Comparison of ENCODE assay signal across 1 cellular context in the genomic region with DNA sequence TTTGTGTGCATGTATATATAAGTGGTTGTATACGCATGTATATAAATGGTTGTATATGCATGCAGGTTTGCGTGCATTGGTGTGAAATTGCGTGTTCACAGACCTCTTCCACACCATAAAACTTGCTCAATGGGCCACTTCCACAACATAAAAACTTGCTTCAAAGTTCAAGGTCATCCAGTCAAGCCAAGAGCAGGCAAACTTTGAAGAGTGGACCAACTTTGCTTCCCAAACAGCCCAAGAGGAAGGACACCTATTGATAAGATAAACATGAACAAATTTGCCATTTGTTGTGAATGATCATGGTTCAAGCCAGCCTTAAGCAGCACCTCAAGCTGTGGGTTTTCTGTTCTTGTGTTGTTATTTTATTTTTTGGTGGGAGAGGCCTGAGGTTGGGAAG.
TF ChIP-seq lines count a peak whose summit lies in the region.

No MANE protein-coding gene starts in this region.

TF ChIP-seq in HepG2, 621 proteins besides CTCF, POLR2A, EP300 and RAD21 (continued from another document and continues in another):
- TF ChIP-seq, protein P1, sequence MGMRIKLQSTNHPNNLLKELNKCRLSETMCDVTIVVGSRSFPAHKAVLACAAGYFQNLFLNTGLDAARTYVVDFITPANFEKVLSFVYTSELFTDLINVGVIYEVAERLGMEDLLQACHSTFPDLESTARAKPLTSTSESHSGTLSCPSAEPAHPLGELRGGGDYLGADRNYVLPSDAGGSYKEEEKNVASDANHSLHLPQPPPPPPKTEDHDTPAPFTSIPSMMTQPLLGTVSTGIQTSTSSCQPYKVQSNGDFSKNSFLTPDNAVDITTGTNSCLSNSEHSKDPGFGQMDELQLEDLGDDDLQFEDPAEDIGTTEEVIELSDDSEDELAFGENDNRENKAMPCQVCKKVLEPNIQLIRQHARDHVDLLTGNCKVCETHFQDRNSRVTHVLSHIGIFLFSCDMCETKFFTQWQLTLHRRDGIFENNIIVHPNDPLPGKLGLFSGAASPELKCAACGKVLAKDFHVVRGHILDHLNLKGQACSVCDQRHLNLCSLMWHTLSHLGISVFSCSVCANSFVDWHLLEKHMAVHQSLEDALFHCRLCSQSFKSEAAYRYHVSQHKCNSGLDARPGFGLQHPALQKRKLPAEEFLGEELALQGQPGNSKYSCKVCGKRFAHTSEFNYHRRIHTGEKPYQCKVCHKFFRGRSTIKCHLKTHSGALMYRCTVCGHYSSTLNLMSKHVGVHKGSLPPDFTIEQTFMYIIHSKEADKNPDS (CRISPR knock-in tag; IDR thresholded peaks at IDR 0.05): no peak
- peak; percentile 42; the same call in 1 of the 2 replicates for TF ChIP-seq HDAC1 (CRISPR knock-in tag; IDR thresholded peaks at IDR 0.05)
- no peak for TF ChIP-seq ZNF446 (CRISPR knock-in tag; IDR thresholded peaks at IDR 0.05)
- peak; percentile 63; the same call in 1 of the 2 replicates for TF ChIP-seq SALL1 (CRISPR knock-in tag; IDR thresholded peaks at IDR 0.05)
- TF ChIP-seq HNRNPH1 (optimal IDR thresholded peaks at IDR 0.05; ENCODE audit: low read depth, low read length): no peak
- TF ChIP-seq FLYWCH1 (CRISPR knock-in tag; IDR thresholded peaks at IDR 0.05): no peak
- no peak for TF ChIP-seq ONECUT2 (CRISPR knock-in tag; IDR thresholded peaks at IDR 0.05)
- TF ChIP-seq, protein P2, sequence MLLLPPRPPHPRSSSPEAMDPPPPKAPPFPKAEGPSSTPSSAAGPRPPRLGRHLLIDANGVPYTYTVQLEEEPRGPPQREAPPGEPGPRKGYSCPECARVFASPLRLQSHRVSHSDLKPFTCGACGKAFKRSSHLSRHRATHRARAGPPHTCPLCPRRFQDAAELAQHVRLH (CRISPR knock-in tag; IDR thresholded peaks at IDR 0.05; ENCODE audit: borderline replicate concordance, low read depth): no peak
- no peak for TF ChIP-seq RFX1 (IDR thresholded peaks at IDR 0.05)
- TF ChIP-seq, protein P3, sequence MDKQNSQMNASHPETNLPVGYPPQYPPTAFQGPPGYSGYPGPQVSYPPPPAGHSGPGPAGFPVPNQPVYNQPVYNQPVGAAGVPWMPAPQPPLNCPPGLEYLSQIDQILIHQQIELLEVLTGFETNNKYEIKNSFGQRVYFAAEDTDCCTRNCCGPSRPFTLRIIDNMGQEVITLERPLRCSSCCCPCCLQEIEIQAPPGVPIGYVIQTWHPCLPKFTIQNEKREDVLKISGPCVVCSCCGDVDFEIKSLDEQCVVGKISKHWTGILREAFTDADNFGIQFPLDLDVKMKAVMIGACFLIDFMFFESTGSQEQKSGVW (CRISPR knock-in tag; IDR thresholded peaks at IDR 0.05; ENCODE audit: borderline replicate concordance): no peak
- no peak for TF ChIP-seq MIER2 (CRISPR knock-in tag; IDR thresholded peaks at IDR 0.05)
- no peak for TF ChIP-seq XBP1 (CRISPR knock-in tag; IDR thresholded peaks at IDR 0.05)
- TF ChIP-seq, protein P4, sequence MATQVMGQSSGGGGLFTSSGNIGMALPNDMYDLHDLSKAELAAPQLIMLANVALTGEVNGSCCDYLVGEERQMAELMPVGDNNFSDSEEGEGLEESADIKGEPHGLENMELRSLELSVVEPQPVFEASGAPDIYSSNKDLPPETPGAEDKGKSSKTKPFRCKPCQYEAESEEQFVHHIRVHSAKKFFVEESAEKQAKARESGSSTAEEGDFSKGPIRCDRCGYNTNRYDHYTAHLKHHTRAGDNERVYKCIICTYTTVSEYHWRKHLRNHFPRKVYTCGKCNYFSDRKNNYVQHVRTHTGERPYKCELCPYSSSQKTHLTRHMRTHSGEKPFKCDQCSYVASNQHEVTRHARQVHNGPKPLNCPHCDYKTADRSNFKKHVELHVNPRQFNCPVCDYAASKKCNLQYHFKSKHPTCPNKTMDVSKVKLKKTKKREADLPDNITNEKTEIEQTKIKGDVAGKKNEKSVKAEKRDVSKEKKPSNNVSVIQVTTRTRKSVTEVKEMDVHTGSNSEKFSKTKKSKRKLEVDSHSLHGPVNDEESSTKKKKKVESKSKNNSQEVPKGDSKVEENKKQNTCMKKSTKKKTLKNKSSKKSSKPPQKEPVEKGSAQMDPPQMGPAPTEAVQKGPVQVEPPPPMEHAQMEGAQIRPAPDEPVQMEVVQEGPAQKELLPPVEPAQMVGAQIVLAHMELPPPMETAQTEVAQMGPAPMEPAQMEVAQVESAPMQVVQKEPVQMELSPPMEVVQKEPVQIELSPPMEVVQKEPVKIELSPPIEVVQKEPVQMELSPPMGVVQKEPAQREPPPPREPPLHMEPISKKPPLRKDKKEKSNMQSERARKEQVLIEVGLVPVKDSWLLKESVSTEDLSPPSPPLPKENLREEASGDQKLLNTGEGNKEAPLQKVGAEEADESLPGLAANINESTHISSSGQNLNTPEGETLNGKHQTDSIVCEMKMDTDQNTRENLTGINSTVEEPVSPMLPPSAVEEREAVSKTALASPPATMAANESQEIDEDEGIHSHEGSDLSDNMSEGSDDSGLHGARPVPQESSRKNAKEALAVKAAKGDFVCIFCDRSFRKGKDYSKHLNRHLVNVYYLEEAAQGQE (IDR thresholded peaks at IDR 0.05; ENCODE audit: borderline replicate concordance in 1 of 2, low read depth in 1 of 2, low read length in 2 of 2): no peak
- no peak for TF ChIP-seq SOX6 (IDR thresholded peaks at IDR 0.05)
- TF ChIP-seq SOX6 (CRISPR knock-in tag; IDR thresholded peaks at IDR 0.05): peak; percentile 37; the same call in 1 of the 2 replicates
- TF ChIP-seq GATAD2A (CRISPR knock-in tag; IDR thresholded peaks at IDR 0.05): peak; percentile 75
- TF ChIP-seq ZMYM3 (CRISPR knock-in tag; IDR thresholded peaks at IDR 0.05): no peak
- TF ChIP-seq ZNF644 (CRISPR knock-in tag; IDR thresholded peaks at IDR 0.05; ENCODE audit: low read depth): peak; percentile 74
- TF ChIP-seq, protein P5, sequence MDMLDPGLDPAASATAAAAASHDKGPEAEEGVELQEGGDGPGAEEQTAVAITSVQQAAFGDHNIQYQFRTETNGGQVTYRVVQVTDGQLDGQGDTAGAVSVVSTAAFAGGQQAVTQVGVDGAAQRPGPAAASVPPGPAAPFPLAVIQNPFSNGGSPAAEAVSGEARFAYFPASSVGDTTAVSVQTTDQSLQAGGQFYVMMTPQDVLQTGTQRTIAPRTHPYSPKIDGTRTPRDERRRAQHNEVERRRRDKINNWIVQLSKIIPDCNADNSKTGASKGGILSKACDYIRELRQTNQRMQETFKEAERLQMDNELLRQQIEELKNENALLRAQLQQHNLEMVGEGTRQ (IDR thresholded peaks at IDR 0.05; ENCODE audit: low read depth, low read length): no peak
- TF ChIP-seq, protein P5 (CRISPR knock-in tag; IDR thresholded peaks at IDR 0.05; ENCODE audit: borderline replicate concordance): no peak
- no peak for TF ChIP-seq ZNF562 (CRISPR knock-in tag; IDR thresholded peaks at IDR 0.05; ENCODE audit: borderline replicate concordance)
- TF ChIP-seq, protein P6, sequence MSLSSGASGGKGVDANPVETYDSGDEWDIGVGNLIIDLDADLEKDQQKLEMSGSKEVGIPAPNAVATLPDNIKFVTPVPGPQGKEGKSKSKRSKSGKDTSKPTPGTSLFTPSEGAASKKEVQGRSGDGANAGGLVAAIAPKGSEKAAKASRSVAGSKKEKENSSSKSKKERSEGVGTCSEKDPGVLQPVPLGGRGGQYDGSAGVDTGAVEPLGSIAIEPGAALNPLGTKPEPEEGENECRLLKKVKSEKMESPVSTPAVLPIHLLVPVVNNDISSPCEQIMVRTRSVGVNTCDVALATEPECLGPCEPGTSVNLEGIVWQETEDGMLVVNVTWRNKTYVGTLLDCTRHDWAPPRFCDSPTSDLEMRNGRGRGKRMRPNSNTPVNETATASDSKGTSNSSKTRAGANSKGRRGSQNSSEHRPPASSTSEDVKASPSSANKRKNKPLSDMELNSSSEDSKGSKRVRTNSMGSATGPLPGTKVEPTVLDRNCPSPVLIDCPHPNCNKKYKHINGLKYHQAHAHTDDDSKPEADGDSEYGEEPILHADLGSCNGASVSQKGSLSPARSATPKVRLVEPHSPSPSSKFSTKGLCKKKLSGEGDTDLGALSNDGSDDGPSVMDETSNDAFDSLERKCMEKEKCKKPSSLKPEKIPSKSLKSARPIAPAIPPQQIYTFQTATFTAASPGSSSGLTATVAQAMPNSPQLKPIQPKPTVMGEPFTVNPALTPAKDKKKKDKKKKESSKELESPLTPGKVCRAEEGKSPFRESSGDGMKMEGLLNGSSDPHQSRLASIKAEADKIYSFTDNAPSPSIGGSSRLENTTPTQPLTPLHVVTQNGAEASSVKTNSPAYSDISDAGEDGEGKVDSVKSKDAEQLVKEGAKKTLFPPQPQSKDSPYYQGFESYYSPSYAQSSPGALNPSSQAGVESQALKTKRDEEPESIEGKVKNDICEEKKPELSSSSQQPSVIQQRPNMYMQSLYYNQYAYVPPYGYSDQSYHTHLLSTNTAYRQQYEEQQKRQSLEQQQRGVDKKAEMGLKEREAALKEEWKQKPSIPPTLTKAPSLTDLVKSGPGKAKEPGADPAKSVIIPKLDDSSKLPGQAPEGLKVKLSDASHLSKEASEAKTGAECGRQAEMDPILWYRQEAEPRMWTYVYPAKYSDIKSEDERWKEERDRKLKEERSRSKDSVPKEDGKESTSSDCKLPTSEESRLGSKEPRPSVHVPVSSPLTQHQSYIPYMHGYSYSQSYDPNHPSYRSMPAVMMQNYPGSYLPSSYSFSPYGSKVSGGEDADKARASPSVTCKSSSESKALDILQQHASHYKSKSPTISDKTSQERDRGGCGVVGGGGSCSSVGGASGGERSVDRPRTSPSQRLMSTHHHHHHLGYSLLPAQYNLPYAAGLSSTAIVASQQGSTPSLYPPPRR (CRISPR knock-in tag; IDR thresholded peaks at IDR 0.05; ENCODE audit: borderline replicate concordance): no peak
- TF ChIP-seq, protein P7, sequence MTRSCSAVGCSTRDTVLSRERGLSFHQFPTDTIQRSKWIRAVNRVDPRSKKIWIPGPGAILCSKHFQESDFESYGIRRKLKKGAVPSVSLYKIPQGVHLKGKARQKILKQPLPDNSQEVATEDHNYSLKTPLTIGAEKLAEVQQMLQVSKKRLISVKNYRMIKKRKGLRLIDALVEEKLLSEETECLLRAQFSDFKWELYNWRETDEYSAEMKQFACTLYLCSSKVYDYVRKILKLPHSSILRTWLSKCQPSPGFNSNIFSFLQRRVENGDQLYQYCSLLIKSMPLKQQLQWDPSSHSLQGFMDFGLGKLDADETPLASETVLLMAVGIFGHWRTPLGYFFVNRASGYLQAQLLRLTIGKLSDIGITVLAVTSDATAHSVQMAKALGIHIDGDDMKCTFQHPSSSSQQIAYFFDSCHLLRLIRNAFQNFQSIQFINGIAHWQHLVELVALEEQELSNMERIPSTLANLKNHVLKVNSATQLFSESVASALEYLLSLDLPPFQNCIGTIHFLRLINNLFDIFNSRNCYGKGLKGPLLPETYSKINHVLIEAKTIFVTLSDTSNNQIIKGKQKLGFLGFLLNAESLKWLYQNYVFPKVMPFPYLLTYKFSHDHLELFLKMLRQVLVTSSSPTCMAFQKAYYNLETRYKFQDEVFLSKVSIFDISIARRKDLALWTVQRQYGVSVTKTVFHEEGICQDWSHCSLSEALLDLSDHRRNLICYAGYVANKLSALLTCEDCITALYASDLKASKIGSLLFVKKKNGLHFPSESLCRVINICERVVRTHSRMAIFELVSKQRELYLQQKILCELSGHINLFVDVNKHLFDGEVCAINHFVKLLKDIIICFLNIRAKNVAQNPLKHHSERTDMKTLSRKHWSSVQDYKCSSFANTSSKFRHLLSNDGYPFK (CRISPR knock-in tag; IDR thresholded peaks at IDR 0.05; ENCODE audit: borderline replicate concordance): no peak
- TF ChIP-seq ZNF121 (CRISPR knock-in tag; IDR thresholded peaks at IDR 0.05): no peak
- no peak for TF ChIP-seq SMC3 (IDR thresholded peaks at IDR 0.05; ENCODE audit: low read length)
- no peak for TF ChIP-seq MXD4 (CRISPR knock-in tag; IDR thresholded peaks at IDR 0.05)
- TF ChIP-seq, protein P8, sequence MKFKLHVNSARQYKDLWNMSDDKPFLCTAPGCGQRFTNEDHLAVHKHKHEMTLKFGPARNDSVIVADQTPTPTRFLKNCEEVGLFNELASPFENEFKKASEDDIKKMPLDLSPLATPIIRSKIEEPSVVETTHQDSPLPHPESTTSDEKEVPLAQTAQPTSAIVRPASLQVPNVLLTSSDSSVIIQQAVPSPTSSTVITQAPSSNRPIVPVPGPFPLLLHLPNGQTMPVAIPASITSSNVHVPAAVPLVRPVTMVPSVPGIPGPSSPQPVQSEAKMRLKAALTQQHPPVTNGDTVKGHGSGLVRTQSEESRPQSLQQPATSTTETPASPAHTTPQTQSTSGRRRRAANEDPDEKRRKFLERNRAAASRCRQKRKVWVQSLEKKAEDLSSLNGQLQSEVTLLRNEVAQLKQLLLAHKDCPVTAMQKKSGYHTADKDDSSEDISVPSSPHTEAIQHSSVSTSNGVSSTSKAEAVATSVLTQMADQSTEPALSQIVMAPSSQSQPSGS (CRISPR knock-in tag; IDR thresholded peaks at IDR 0.05): no peak
- no peak for TF ChIP-seq U2AF2 (IDR thresholded peaks at IDR 0.05; ENCODE audit: low read depth, low read length)
- TF ChIP-seq ZNF607 (CRISPR knock-in tag; IDR thresholded peaks at IDR 0.05; ENCODE audit: borderline replicate concordance): no peak
- no peak for TF ChIP-seq ZNF788 (CRISPR knock-in tag; IDR thresholded peaks at IDR 0.05; ENCODE audit: borderline replicate concordance)
- TF ChIP-seq ZNF615 (CRISPR knock-in tag; IDR thresholded peaks at IDR 0.05; ENCODE audit: borderline replicate concordance): no peak
